34 cellular contexts compared by ENCODE assay signal in genomic region chr16:47175152-47175551, GRCh38.
"Had no signal": no experiment of that assay in that cellular context is flagged by ENCODE, and none has a peak within 500 bp of the region (broad histone marks: within the 10 kb centered on the region; RNA-seq: fewer than 3 reads in every experiment).

No MANE protein-coding gene starts in this region.

- H3K27ac ChIP-seq: ascending aorta, breast epithelium, cardiac muscle cell, coronary artery, dorsolateral prefrontal cortex, esophagus muscularis mucosa, foreskin keratinocyte, gastroesophageal sphincter, VCaP had no signal

- H3K27ac Mint-ChIP-seq: activated B cell treated with CpG ODN at 0.5 μM for 24 hours; activated CD8-positive, alpha-beta T cell treated with anti-CD3 and anti-CD28 coated beads for 36 hours; activated naive CD4-positive, alpha-beta T cell treated with anti-CD3 and anti-CD28 coated beads, Interleukin-2, amount 10 ng/mL, durations not matched to agents 7 days and 5 days; activated naive CD4-positive, alpha-beta T cell treated with anti-CD3 and anti-CD28 coated beads, Interleukin-2, amount 50 U/mL, for 72 hours; activated naive CD8-positive, alpha-beta T cell treated with anti-CD3 and anti-CD28 coated beads, Interleukin-2, amount 10 ng/mL, durations not matched to agents 7 days and 5 days; activated T-cell treated with anti-CD3 and anti-CD28 coated beads, Interleukin-2, amount 50 U/mL, for 72 hours; brain; dendritic cell treated with granulocyte-macrophage colony-stimulating factor and Interleukin-4, amounts not matched to agents 40 ng/mL and 50 ng/mL, for 4 days; endodermal cell; T-helper 17 cell; T-helper 2 cell treated with Interferon-gamma antibody and Interleukin-4, amounts not matched to agents 5 μg/mL and 100 μg/mL, for 36 hours had no signal

- H3K4me3 ChIP-seq: ascending aorta, breast epithelium, cardiac muscle cell, coronary artery, dorsolateral prefrontal cortex, esophagus muscularis mucosa, gastroesophageal sphincter had no signal

- H3K4me1 Mint-ChIP-seq: activated B cell treated with CpG ODN at 0.5 μM for 24 hours; activated naive CD4-positive, alpha-beta T cell treated with anti-CD3 and anti-CD28 coated beads, Interleukin-2, amount 10 ng/mL, durations not matched to agents 7 days and 5 days; activated naive CD8-positive, alpha-beta T cell treated with anti-CD3 and anti-CD28 coated beads, Interleukin-2, amount 10 ng/mL, durations not matched to agents 7 days and 5 days; brain; endodermal cell; T-helper 17 cell had no signal

- H3K27me3 Mint-ChIP-seq: activated B cell treated with CpG ODN at 0.5 μM for 24 hours; activated CD8-positive, alpha-beta T cell treated with anti-CD3 and anti-CD28 coated beads for 36 hours; activated naive CD4-positive, alpha-beta T cell treated with anti-CD3 and anti-CD28 coated beads, Interleukin-2, amount 10 ng/mL, durations not matched to agents 7 days and 5 days; activated naive CD8-positive, alpha-beta T cell treated with anti-CD3 and anti-CD28 coated beads, Interleukin-2, amount 10 ng/mL, durations not matched to agents 7 days and 5 days; brain; dendritic cell treated with granulocyte-macrophage colony-stimulating factor and Interleukin-4, amounts not matched to agents 40 ng/mL and 50 ng/mL, for 4 days; T-helper 17 cell had no signal

- H3K36me3 Mint-ChIP-seq: activated naive CD4-positive, alpha-beta T cell treated with anti-CD3 and anti-CD28 coated beads, Interleukin-2, amount 10 ng/mL, durations not matched to agents 7 days and 5 days had no signal

- ATAC-seq: activated CD4-positive, CD25-positive, alpha-beta regulatory T cell treated with anti-CD3 and anti-CD28 coated beads, Interleukin-2, amount 50 U/mL, for 24 hours; activated CD8-positive, alpha-beta T cell treated with anti-CD3 and anti-CD28 coated beads for 36 hours; activated naive CD4-positive, alpha-beta T cell treated with anti-CD3 and anti-CD28 coated beads, Interleukin-2, amount 50 U/mL, for 72 hours; activated T-cell treated with anti-CD3 and anti-CD28 coated beads, Interleukin-2, amount 50 U/mL, for 72 hours; gastroesophageal sphincter; T-helper 17 cell had no signal

- H3K27me3 ChIP-seq: ascending aorta, breast epithelium, cardiac muscle cell, dorsolateral prefrontal cortex, esophagus muscularis mucosa, foreskin keratinocyte, gastroesophageal sphincter had no signal

- DNase-seq: activated B cell treated with CpG ODN at 0.5 μM for 24 hours; activated CD4-positive, alpha-beta T cell treated with anti-CD3 and anti-CD28 coated beads for 48 hours; activated CD4-positive, alpha-beta T cell treated with anti-CD3 and anti-CD28 coated beads, Interleukin-2, amount 50 U/mL, for 1 hour; activated CD4-positive, alpha-beta T cell treated with anti-CD3 and anti-CD28 coated beads, Interleukin-2, amount 50 U/mL, for 48 hours; activated CD8-positive, alpha-beta memory T cell treated with anti-CD3 and anti-CD28 coated beads for 24 hours; activated CD8-positive, alpha-beta T cell treated with anti-CD3 and anti-CD28 coated beads for 36 hours; activated gamma-delta T cell; activated naive CD4-positive, alpha-beta T cell; activated naive CD4-positive, alpha-beta T cell treated with anti-CD3 and anti-CD28 coated beads, Interleukin-2, amount 10 ng/mL, durations not matched to agents 7 days and 5 days; activated naive CD8-positive, alpha-beta T cell treated with anti-CD3 and anti-CD28 coated beads, Interleukin-2, amount 10 ng/mL, durations not matched to agents 7 days and 5 days; activated T-cell treated with anti-CD3 and anti-CD28 coated beads, Interleukin-2, amount 50 U/mL, for 1 hour; activated T-cell treated with anti-CD3 and anti-CD28 coated beads, Interleukin-2, amount 50 U/mL, for 72 hours; central memory CD4-positive, alpha-beta T cell; cerebellar nuclear complex; dorsolateral prefrontal cortex; effector memory CD4-positive, alpha-beta T cell; endodermal cell; erythroblast; foreskin keratinocyte; T-helper 1 cell; T-helper 17 cell; T1000 had no signal

- H3K9me3 ChIP-seq: ascending aorta, breast epithelium, esophagus muscularis mucosa, gastroesophageal sphincter had no signal

- H3K4me1 ChIP-seq: ascending aorta, breast epithelium, esophagus muscularis mucosa, foreskin keratinocyte, gastroesophageal sphincter had no signal

- H3K36me3 ChIP-seq: ascending aorta, breast epithelium, cardiac muscle cell, esophagus muscularis mucosa, gastroesophageal sphincter had no signal

- H3K9me3 Mint-ChIP-seq: activated CD8-positive, alpha-beta T cell treated with anti-CD3 and anti-CD28 coated beads for 36 hours; activated naive CD4-positive, alpha-beta T cell treated with anti-CD3 and anti-CD28 coated beads, Interleukin-2, amount 10 ng/mL, durations not matched to agents 7 days and 5 days; activated naive CD8-positive, alpha-beta T cell treated with anti-CD3 and anti-CD28 coated beads, Interleukin-2, amount 10 ng/mL, durations not matched to agents 7 days and 5 days; dendritic cell treated with granulocyte-macrophage colony-stimulating factor and Interleukin-4, amounts not matched to agents 40 ng/mL and 50 ng/mL, for 4 days; T-helper 2 cell treated with Interferon-gamma antibody and Interleukin-4, amounts not matched to agents 5 μg/mL and 100 μg/mL, for 36 hours had no signal

- H3K4me3 Mint-ChIP-seq: activated B cell treated with CpG ODN at 0.5 μM for 24 hours; activated CD8-positive, alpha-beta T cell treated with anti-CD3 and anti-CD28 coated beads for 36 hours; activated naive CD4-positive, alpha-beta T cell treated with anti-CD3 and anti-CD28 coated beads, Interleukin-2, amount 10 ng/mL, durations not matched to agents 7 days and 5 days; activated naive CD8-positive, alpha-beta T cell treated with anti-CD3 and anti-CD28 coated beads, Interleukin-2, amount 10 ng/mL, durations not matched to agents 7 days and 5 days; activated T-cell treated with anti-CD3 and anti-CD28 coated beads, Interleukin-2, amount 50 U/mL, for 72 hours; brain; dendritic cell treated with granulocyte-macrophage colony-stimulating factor and Interleukin-4, amounts not matched to agents 40 ng/mL and 50 ng/mL, for 4 days; endodermal cell; T-helper 17 cell; T-helper 2 cell treated with Interferon-gamma antibody and Interleukin-4, amounts not matched to agents 5 μg/mL and 100 μg/mL, for 36 hours had no signal
